Comparison of ENCODE assay signal across 20 cellular contexts in genomic region chr9:90767523-90768100, GRCh38. TPM values are rescaled to one million over a fixed set of nuclear protein-coding genes. Genes with fewer than 3 reads are reported as not detected.
DNase-seq lines count a peak whose midpoint lies in the region; ATAC-seq, FAIRE-seq and TF ChIP-seq lines count a peak whose summit lies in the region.
"Had no signal": no experiment of that assay in that cellular context is flagged by ENCODE, and none has a peak within 500 bp of the region (broad histone marks: within the 10 kb centered on the region; RNA-seq: fewer than 3 reads in every experiment).

No MANE protein-coding gene starts in this region.

- peak; percentile 73 for FAIRE-seq in small intestine (lab: Jason Lieb, UNC)
- FAIRE-seq: GM12892, H1 had no signal

- no peak for TF ChIP-seq CTCF in HEK293 (tag by site-specific recombination; IDR thresholded peaks at IDR 0.05)

- H3K4me1 ChIP-seq in HEK293 (ENCODE audit: control insufficient read depth, insufficient read depth, low read length): no peaks in the 10 kb centered on the region
- H3K4me1 ChIP-seq in small intestine (ENCODE audit: control insufficient read depth in 2 of 2, insufficient read depth in 1 of 2, low read depth in 1 of 2, low read length in 1 of 2): peaks cover 0 to 5% of the 10 kb centered on the region in 2 donors

- H3K36me3 ChIP-seq in HEK293 (ENCODE audit: control insufficient read depth in 2 of 2, insufficient read depth in 1 of 2, low read length in 2 of 2) (no peaks in the 10 kb centered on the region), small intestine (ENCODE audit: control insufficient read depth in 2 of 2, insufficient read depth in 2 of 2, low read length in 2 of 2) (no peaks in the 10 kb centered on the region)

- no peaks in the 10 kb centered on the region for H3K27me3 ChIP-seq in small intestine (ENCODE audit: control insufficient read depth in 2 of 2, insufficient read depth in 2 of 2, low read length in 2 of 2)

- H3K4me3 ChIP-seq in HEK293 (ENCODE audit: low read depth, low read length) (no peak overlapping the region), small intestine (ENCODE audit: low read depth in 1 of 2, low read length in 2 of 2) (no peak overlapping the region)
- H3K4me3 ChIP-seq: SK-N-MC had no signal

- ATAC-seq in HG02610 (IDR thresholded peaks at IDR 0.05; ENCODE audit: unreplicated experiment): no peak
- no peak for ATAC-seq in HG03108 (IDR thresholded peaks at IDR 0.05; ENCODE audit: unreplicated experiment)
- ATAC-seq: Panc1 had no signal

- H3K27ac ChIP-seq in HEK293 (ENCODE audit: extremely low read depth, low read depth, low read length) (no peak overlapping the region), small intestine (ENCODE audit: low read depth in 1 of 2, low read length in 1 of 2) (no peak overlapping the region)
- H3K27ac ChIP-seq: C4-2B, SK-N-MC had no signal

- peaks cover 2% of the 10 kb centered on the region; the same call in 1 of the 2 replicates for H3K9me3 ChIP-seq in HEK293 (ENCODE audit: control insufficient read depth, insufficient read depth, low read depth, low read length)
- no peaks in the 10 kb centered on the region for H3K9me3 ChIP-seq in small intestine (ENCODE audit: control insufficient read depth, low read depth)

- 90 to 95% (median 94%) methylated on average over 1 of the region's 1 CpG for WGBS in small intestine, 3 donors

- POLR2A ChIA-PET in HEK293 (lab: Yijun Ruan, JAX): no interaction called here

- DNase-seq in NCI-H2227 (lab: John Stamatoyannopoulos, UW; ENCODE audit: unreplicated experiment) (peak; percentile 4), NCI-H2227 treated with DMSO at 0.1 percent for 48 hours (lab: John Stamatoyannopoulos, UW) (no peak), RKO (ENCODE audit: low spot score) (peak; percentile 18), small intestine (no peak)
- DNase-seq: COR-L47, DND-41, HFFc6, IMR-90, NCI-H187, NCI-H226, NCI-H526 treated with DMSO at 0.1 percent for 48 hours, Right ventricle myocardium superior had no signal

- CTCF ChIA-PET in HEK293 (lab: Yijun Ruan, JAX): interaction anchor here (0.7 to 1.0 kb wide), 2 partner anchors 15 to 548 kb away, joined by 3 to 5 read pairs; no protein-coding TSS in a partner anchor

TF ChIP-seq in HEK293, 187 proteins besides CTCF, POLR2A, EP300 and RAD21:
- TF ChIP-seq ZNF654 (tag by site-specific recombination; IDR thresholded peaks at IDR 0.05; ENCODE audit: low read depth) (no peak), TRIM28 (IDR thresholded peaks at IDR 0.05; ENCODE audit: borderline replicate concordance, low read length) (peak; percentile 94), ZNF776 (tag by site-specific recombination; IDR thresholded peaks at IDR 0.05; ENCODE audit: borderline replicate concordance) (no peak), ZNF701 (tag by site-specific recombination; IDR thresholded peaks at IDR 0.05) (no peak), SETDB1 (IDR thresholded peaks at IDR 0.05; ENCODE audit: insufficient read length, low read length) (peak; percentile 100), SCRT1 (tag by site-specific recombination; IDR thresholded peaks at IDR 0.05; ENCODE audit: borderline replicate concordance) (no peak), ZNF341 (tag by site-specific recombination; IDR thresholded peaks at IDR 0.05; ENCODE audit: low read depth) (no peak), ZNF626 (tag by site-specific recombination; IDR thresholded peaks at IDR 0.05) (no peak), ZNF747 (tag by site-specific recombination; IDR thresholded peaks at IDR 0.05) (no peak), ZNF549 (tag by site-specific recombination; IDR thresholded peaks at IDR 0.05) (peak; percentile 35; the same call in 1 of the 2 replicates), ZNF112 (tag by site-specific recombination; IDR thresholded peaks at IDR 0.05) (no peak)
- TF ChIP-seq, protein P1, sequence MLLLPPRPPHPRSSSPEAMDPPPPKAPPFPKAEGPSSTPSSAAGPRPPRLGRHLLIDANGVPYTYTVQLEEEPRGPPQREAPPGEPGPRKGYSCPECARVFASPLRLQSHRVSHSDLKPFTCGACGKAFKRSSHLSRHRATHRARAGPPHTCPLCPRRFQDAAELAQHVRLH (tag by site-specific recombination; IDR thresholded peaks at IDR 0.05): no peak
- TF ChIP-seq, protein P2, sequence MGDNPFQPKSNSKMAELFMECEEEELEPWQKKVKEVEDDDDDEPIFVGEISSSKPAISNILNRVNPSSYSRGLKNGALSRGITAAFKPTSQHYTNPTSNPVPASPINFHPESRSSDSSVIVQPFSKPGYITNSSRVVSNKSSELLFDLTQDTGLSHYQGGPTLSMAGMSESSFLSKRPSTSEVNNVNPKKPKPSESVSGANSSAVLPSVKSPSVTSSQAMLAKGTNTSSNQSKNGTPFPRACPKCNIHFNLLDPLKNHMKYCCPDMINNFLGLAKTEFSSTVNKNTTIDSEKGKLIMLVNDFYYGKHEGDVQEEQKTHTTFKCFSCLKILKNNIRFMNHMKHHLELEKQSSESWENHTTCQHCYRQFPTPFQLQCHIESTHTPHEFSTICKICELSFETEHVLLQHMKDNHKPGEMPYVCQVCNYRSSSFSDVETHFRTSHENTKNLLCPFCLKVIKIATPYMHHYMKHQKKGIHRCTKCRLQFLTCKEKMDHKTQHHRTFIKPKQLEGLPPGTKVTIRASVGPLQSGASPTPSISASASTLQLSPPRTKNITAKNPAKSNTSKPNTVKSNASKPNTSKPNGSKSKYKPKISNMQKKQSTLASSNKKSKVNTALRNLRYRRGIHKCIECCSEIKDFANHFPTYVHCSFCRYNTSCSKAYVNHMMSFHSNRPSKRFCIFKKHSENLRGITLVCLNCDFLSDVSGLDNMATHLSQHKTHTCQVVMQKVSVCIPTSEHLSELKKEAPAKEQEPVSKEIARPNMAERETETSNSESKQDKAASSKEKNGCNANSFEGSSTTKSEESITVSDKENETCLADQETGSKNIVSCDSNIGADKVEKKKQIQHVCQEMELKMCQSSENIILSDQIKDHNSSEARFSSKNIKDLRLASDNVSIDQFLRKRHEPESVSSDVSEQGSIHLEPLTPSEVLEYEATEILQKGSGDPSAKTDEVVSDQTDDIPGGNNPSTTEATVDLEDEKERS (tag by site-specific recombination; IDR thresholded peaks at IDR 0.05): peak; percentile 57; the same call in 1 of the 2 replicates
TF ChIP-seq in HEK293: peak in this region for 4.

RNA-seq across cellular contexts. Expression of gene SYK, which starts 34.0 kb away (rescaled TPM):
- polyA plus RNA-seq in small intestine: 10 to 100 TPM; 29.7 to 40.9 (median 33.8) TPM
- polyA plus RNA-seq: IMR-90 had no signal

Comparison
In these comparisons a context has a peak if more than half of its experiments do, and no peak if none do; other contexts are left out.
1. DNase-seq: peak in NCI-H2227 (single experiment) and RKO (single experiment); none in NCI-H2227 treated with DMSO at 0.1 percent for 48 hours (single experiment) and small intestine (single experiment).